ENCODE assay signal across 8 cellular contexts in genomic region chr13:108215428-108215827, GRCh38. TPM values are rescaled to one million over a fixed set of nuclear protein-coding genes. Genes with fewer than 3 reads are reported as not detected.
DNase-seq lines count a peak whose midpoint lies in the region; ATAC-seq and TF ChIP-seq lines count a peak whose summit lies in the region.

LIG4 (minus strand) TSS chr13:108215536; CDS start chr13:108211268, 4,268 bp downstream.

- H3K4me1 ChIP-seq in duodenal mucosa (ENCODE audit: control insufficient read depth in 1 of 2, insufficient read depth in 2 of 2, low read length in 2 of 2) = peaks cover 19 to 22% of the 10 kb centered on the region in 2 donors

- 0 to 3% methylated on average over 3 to 6 of the region's 26 CpGs for WGBS in lower leg skin, 2 donors

- intact Hi-C loops in lower leg skin (cut with DNase I; ENCODE audit: low total_unique reads) = no loop called here

- no peaks in the 10 kb centered on the region for H3K9me3 ChIP-seq in duodenal mucosa (ENCODE audit: control insufficient read depth in 1 of 2, low read length in 2 of 2)

- TF ChIP-seq POLR2A in lower leg skin (IDR thresholded peaks at IDR 0.05) = no peak

- peak within 1 kb of the TSS; percentile 55 to 73 for H3K4me3 ChIP-seq in duodenal mucosa (ENCODE audit: low read depth in 1 of 2, low read length in 2 of 2)
- no peak within 1 kb of the TSS for H3K4me3 ChIP-seq in lower leg skin (ENCODE audit: low read depth, poor library complexity, severe bottlenecking)

- H3K27ac ChIP-seq in duodenal mucosa (ENCODE audit: low read depth, low read length) = no peak within 1 kb of the TSS

- TF ChIP-seq CTCF in lower leg skin (IDR thresholded peaks at IDR 0.05) = no peak

- peaks cover 1 to 6% of the 10 kb centered on the region in 2 donors for H3K36me3 ChIP-seq in duodenal mucosa (ENCODE audit: control insufficient read depth in 1 of 2, insufficient read depth in 2 of 2, low read length in 2 of 2)

- H3K27me3 ChIP-seq in duodenal mucosa (ENCODE audit: control insufficient read depth in 1 of 2, insufficient read depth in 2 of 2, low read length in 2 of 2) = no peaks in the 10 kb centered on the region

- peak within 1 kb of the TSS; percentile 7 to 59 for H3K9ac ChIP-seq in duodenal mucosa (ENCODE audit: low read depth in 1 of 2, low read length in 2 of 2)

- DNase-seq in CD1c-positive myeloid dendritic cell (ENCODE audit: extremely low spot score) = peak; percentile 95
- peak; percentile 100 for DNase-seq in NCI-H774 (lab: John Stamatoyannopoulos, UW)
- peak; percentile 86 to 89 for DNase-seq in activated CD4-positive, alpha-beta T cell treated with anti-CD3 and anti-CD28 coated beads, Interleukin-2, amount 50 U/mL, for 48 hours
- peak; percentile 78 to 96 for DNase-seq in lower leg skin (ENCODE audit: low spot score in 2 of 2)
- peak; percentile 90 to 95 for DNase-seq in stimulated activated CD4-positive, alpha-beta T cell treated with anti-CD3 and anti-CD28 coated beads, Interleukin-4, amount 100 ng/mL, for 4 hours

- ATAC-seq in GM19397 (IDR thresholded peaks at IDR 0.05; ENCODE audit: unreplicated experiment) (peak; percentile 72), HG03565 (IDR thresholded peaks at IDR 0.05; ENCODE audit: unreplicated experiment) (peak; percentile 70)

RNA-seq across cellular contexts. Expression of gene LIG4, which starts in this region (rescaled TPM):
- total RNA-seq in lower leg skin = 1 to 10 TPM; 3.9 to 6.7 (median 5.7) TPM
